1 cellular context compared by ENCODE assay signal in genomic region chr13:95787356-95788099, GRCh38.
TF ChIP-seq lines count a peak whose summit lies in the region.

No MANE protein-coding gene starts in this region.

TF ChIP-seq in HepG2, 621 proteins besides CTCF, POLR2A, EP300 and RAD21:
- TF ChIP-seq NBN (conservative IDR thresholded peaks at IDR 0.05) (no peak), HOXD1 (CRISPR knock-in tag; IDR thresholded peaks at IDR 0.05) (no peak), ZNF781 (CRISPR knock-in tag; IDR thresholded peaks at IDR 0.05; ENCODE audit: borderline replicate concordance, not compliant biosample characterization) (no peak), ZNF121 (CRISPR knock-in tag; IDR thresholded peaks at IDR 0.05) (peak; percentile 57), THAP7 (CRISPR knock-in tag; IDR thresholded peaks at IDR 0.05) (no peak)
TF ChIP-seq in HepG2: peak in this region for 1.
